ENCODE assay signal across 11 cellular contexts in the genomic region with DNA sequence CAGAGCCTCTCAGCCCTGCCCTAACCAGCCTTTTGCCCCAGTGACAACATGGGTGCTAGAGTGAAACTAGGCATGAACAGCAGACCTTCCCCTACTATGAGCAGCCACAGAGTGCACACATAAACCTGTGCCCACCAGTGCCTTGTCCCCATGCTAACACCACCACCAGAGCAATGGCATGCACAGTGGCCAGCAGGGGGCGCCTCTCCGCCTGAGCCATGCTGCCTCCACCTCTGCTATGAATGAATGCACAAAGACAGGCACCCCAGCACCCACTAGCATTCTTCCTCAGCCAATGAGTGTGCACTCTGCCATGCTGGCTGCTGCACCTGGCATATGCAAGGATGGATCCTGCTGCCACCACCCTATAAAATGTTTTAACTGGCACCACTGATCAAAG.
DNase-seq lines count a peak whose midpoint lies in the region; ATAC-seq and TF ChIP-seq lines count a peak whose summit lies in the region.
"Had no signal": no experiment of that assay in that cellular context is flagged by ENCODE, and none has a peak within 500 bp of the region (broad histone marks: within the 10 kb centered on the region; RNA-seq: fewer than 3 reads in every experiment).

No MANE protein-coding gene starts in this region.

- TF ChIP-seq CTCF in DND-41 (IDR thresholded peaks at IDR 0.05; ENCODE audit: borderline replicate concordance, extremely low read depth, low read length, poor library complexity, severe bottlenecking) = peak; percentile 52

- WGBS in mesendoderm (ENCODE audit: extremely low coverage, insufficient coverage, low lambda C conversion rate) = no CpG with 5 or more reads among the region's 2 CpGs

- H4K5ac ChIP-seq in mesendoderm (ENCODE audit: low read length) = no peak overlapping the region

- H3K27me3 ChIP-seq in DND-41 (ENCODE audit: insufficient read depth, low read length, poor library complexity) (no peaks in the 10 kb centered on the region), mesendoderm (ENCODE audit: insufficient read depth, low read length, poor library complexity) (no peaks in the 10 kb centered on the region)

- no peak overlapping the region for H3K23ac ChIP-seq in mesendoderm (ENCODE audit: low read length)

- H3K4me1 ChIP-seq in DND-41 (ENCODE audit: insufficient read depth, low read length) (no peaks in the 10 kb centered on the region), mesendoderm (ENCODE audit: control insufficient read depth, low read depth, low read length) (no peaks in the 10 kb centered on the region)

- H2AK5ac ChIP-seq in mesendoderm (ENCODE audit: low read length) = no peak overlapping the region

- H2BK5ac ChIP-seq in mesendoderm (ENCODE audit: low read length) = no peak overlapping the region

- H3K56ac ChIP-seq in mesendoderm (ENCODE audit: low read length) = no peak overlapping the region

- H3K36me3 ChIP-seq in DND-41 (ENCODE audit: insufficient read depth, low read length) (no peaks in the 10 kb centered on the region), mesendoderm (ENCODE audit: control insufficient read depth, insufficient read depth, low read length) (no peaks in the 10 kb centered on the region)

- H3K9me3 ChIP-seq in DND-41 (ENCODE audit: insufficient read depth, low read length, severe bottlenecking) = no peaks in the 10 kb centered on the region

- H2BK120ac ChIP-seq in mesendoderm (ENCODE audit: low read depth, low read length) = no peak overlapping the region

- no peaks in the 10 kb centered on the region for H3K36me3 Mint-ChIP-seq in activated T-cell treated with anti-CD3 and anti-CD28 coated beads, Interleukin-2, amount 50 U/mL, for 4 hours (ENCODE audit: insufficient read depth)

- no peaks in the 10 kb centered on the region for H3K4me1 Mint-ChIP-seq in activated T-cell treated with anti-CD3 and anti-CD28 coated beads, Interleukin-2, amount 50 U/mL, for 4 hours (ENCODE audit: low read depth)

- H3K18ac ChIP-seq in mesendoderm (ENCODE audit: low read length) = no peak overlapping the region

- H3K27ac ChIP-seq in DND-41 (ENCODE audit: low read length) = no peak overlapping the region
- no peak overlapping the region for H3K27ac ChIP-seq in mesendoderm (ENCODE audit: low read depth, low read length)
- H3K27ac ChIP-seq: coronary artery had no signal

- no peaks in the 10 kb centered on the region for H4K20me1 ChIP-seq in DND-41 (ENCODE audit: insufficient read depth, low read length)

- no peaks in the 10 kb centered on the region for H3K79me1 ChIP-seq in mesendoderm (ENCODE audit: low read length)

- no peaks in the 10 kb centered on the region for H3K79me2 ChIP-seq in DND-41 (ENCODE audit: insufficient read depth, low read length)
- no peaks in the 10 kb centered on the region for H3K79me2 ChIP-seq in mesendoderm (ENCODE audit: control insufficient read depth, insufficient read depth, low read length)

- H3K9ac ChIP-seq in DND-41 (ENCODE audit: low read depth, low read length) = no peak overlapping the region
- H3K9ac ChIP-seq in mesendoderm (ENCODE audit: low read length) = no peak overlapping the region

- no peak overlapping the region for H4K8ac ChIP-seq in mesendoderm (ENCODE audit: low read depth, low read length)

- peaks cover 18% of the 10 kb centered on the region for H3K9me3 Mint-ChIP-seq in activated T-cell treated with anti-CD3 and anti-CD28 coated beads, Interleukin-2, amount 50 U/mL, for 4 hours

- no peak for ATAC-seq in DND-41 (ENCODE audit: insufficient read depth, low read depth)
- no peak for ATAC-seq in activated T-cell treated with anti-CD3 and anti-CD28 coated beads, Interleukin-2, amount 50 U/mL, for 4 hours
- ATAC-seq in HG02973 (IDR thresholded peaks at IDR 0.05; ENCODE audit: unreplicated experiment) = no peak
- ATAC-seq in HG03280 (IDR thresholded peaks at IDR 0.05; ENCODE audit: unreplicated experiment) = no peak

- H3K4me3 ChIP-seq in DND-41 (ENCODE audit: low read depth in 1 of 2, low read length in 2 of 2) (no peak overlapping the region), mesendoderm (ENCODE audit: low read length) (no peak overlapping the region)
- H3K4me3 ChIP-seq: coronary artery, lung had no signal

- H3K4ac ChIP-seq in mesendoderm (ENCODE audit: low read depth, low read length) = no peak overlapping the region

- no peaks in the 10 kb centered on the region for H3K27me3 Mint-ChIP-seq in activated T-cell treated with anti-CD3 and anti-CD28 coated beads, Interleukin-2, amount 50 U/mL, for 4 hours (ENCODE audit: low read depth)

- H3K4me2 ChIP-seq in DND-41 (ENCODE audit: insufficient read depth, low read length) (no peak overlapping the region), mesendoderm (ENCODE audit: low read length) (no peak overlapping the region)

- H3K4me3 Mint-ChIP-seq in activated T-cell treated with anti-CD3 and anti-CD28 coated beads, Interleukin-2, amount 50 U/mL, for 4 hours = no peak overlapping the region

- DNase-seq in DND-41 = peak; percentile 8
- DNase-seq in HT-29 (ENCODE audit: low spot score) = peak; percentile 4
- DNase-seq in activated T-cell treated with anti-CD3 and anti-CD28 coated beads, Interleukin-2, amount 50 U/mL, for 4 hours = peak; percentile 10
- peak; percentile 24 for DNase-seq in mesendoderm
- DNase-seq in NCI-H2029 (lab: John Stamatoyannopoulos, UW) = no peak
- DNase-seq in middle frontal gyrus (ENCODE audit: extremely low spot score, low spot score) = no peak
- DNase-seq: NCI-H1436 treated with DMSO at 0.1 percent for 48 hours had no signal

- H2BK15ac ChIP-seq in mesendoderm (replicated peaks; ENCODE audit: low read depth) = no peak overlapping the region

- no peak overlapping the region for H2AFZ ChIP-seq in DND-41 (ENCODE audit: low read depth, low read length)

Comparison
In these comparisons a context has a peak if more than half of its experiments do, and no peak if none do; other contexts are left out.
1. DNase-seq: peak in DND-41 (single experiment), HT-29 (single experiment), activated T-cell treated with anti-CD3 and anti-CD28 coated beads, Interleukin-2, amount 50 U/mL, for 4 hours (single experiment) and mesendoderm (single experiment); none in NCI-H2029 (single experiment) and middle frontal gyrus (single experiment).